In the genomic region with DNA sequence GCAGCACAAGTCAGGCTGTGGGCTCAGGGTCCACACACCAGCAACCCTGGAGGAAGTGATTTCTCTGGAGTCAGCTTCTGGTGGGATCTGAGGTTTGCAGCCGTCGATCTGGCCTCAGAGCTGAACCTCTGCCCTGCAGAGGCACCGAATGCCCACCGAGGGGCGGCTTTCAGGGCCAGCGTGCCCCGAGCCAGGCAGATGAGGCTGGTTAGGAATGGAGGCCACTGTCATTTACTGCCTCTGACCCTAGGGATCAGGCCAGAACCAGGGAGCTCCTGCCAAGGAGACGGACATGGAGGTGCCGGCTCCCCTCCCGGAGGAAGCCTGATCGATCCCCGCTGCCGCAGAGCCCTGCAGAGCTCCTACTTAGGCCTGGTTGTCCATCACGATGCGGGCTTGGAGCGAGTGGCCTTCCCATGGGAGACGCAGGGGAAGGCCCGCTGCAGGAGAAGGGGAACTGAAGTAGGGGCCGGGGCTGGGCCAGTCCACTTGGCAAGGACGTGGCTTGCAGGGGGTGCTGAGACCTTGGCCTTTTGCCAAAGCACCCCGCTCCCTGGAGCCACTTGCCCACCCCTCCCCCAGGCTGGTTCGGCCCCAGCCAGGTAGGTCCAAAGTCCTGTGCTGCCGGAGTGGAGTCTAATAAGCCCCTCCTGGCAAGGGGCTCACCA, we compare ENCODE assay signal across 1 cellular context.
TF ChIP-seq lines count a peak whose summit lies in the region.

No MANE protein-coding gene starts in this region.

TF ChIP-seq in H1, 55 proteins besides CTCF, POLR2A, EP300 and RAD21:
- TF ChIP-seq CEBPB (IDR thresholded peaks at IDR 0.05; ENCODE audit: low read depth, low read length) (no peak), SP1 (IDR thresholded peaks at IDR 0.05; ENCODE audit: low read depth, low read length) (no peak), NRF1 (IDR thresholded peaks at IDR 0.05; ENCODE audit: low read depth, low read length) (no peak), SIN3A (conservative IDR thresholded peaks at IDR 0.05 in 1 of 2, IDR thresholded peaks at IDR 0.05 in 1 of 2; ENCODE audit: low read depth in 1 of 2, low read length in 2 of 2) (no peak), RBBP5 (IDR thresholded peaks at IDR 0.05; ENCODE audit: borderline replicate concordance, low read depth, low read length) (no peak), YY1 (IDR thresholded peaks at IDR 0.05; ENCODE audit: low read depth, low read length) (no peak), SAP30 (IDR thresholded peaks at IDR 0.05; ENCODE audit: insufficient read depth, insufficient replicate concordance, low read length) (no peak), CHD7 (IDR thresholded peaks at IDR 0.05; ENCODE audit: insufficient replicate concordance, low read length) (no peak)
